Comparison of ENCODE assay signal across 13 cellular contexts in the genomic region with DNA sequence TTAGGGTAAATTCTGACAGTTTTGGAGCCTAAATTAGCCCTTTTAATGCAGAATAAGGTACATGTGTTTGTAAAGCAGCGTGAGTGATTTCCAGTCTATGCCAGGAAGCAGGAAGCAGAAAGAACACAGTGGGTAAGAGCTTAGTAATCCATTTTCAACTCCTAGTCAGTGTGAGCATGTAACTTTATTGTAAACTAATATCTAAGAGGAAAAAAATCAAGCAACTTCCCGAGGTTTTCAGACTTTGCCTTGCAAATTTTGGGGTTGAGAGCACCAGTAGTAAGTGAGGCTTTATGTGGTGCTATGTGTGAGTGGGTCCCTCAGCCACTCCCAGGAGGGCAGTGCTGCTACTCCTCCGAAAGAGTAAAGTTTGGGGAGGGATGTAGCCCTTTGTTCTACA. TPM values are rescaled to one million over a fixed set of nuclear protein-coding genes. Genes with fewer than 3 reads are reported as not detected.
DNase-seq lines count a peak whose midpoint lies in the region; ATAC-seq and TF ChIP-seq lines count a peak whose summit lies in the region.
"Had no signal": no experiment of that assay in that cellular context is flagged by ENCODE, and none has a peak within 500 bp of the region (broad histone marks: within the 10 kb centered on the region; RNA-seq: fewer than 3 reads in every experiment).

No MANE protein-coding gene starts in this region.

- no peaks in the 10 kb centered on the region for H3K9me2 ChIP-seq in GM23338 (ENCODE audit: insufficient read depth)

- peaks cover 57% of the 10 kb centered on the region for H3K4me1 Mint-ChIP-seq in GM23338

- DNase-seq in GM23338 (ENCODE audit: low spot score), result no peak
- DNase-seq in WERI-Rb-1, result no peak
- peak; percentile 43 to 55 for DNase-seq in lung microvascular endothelial cell (ENCODE audit: low read depth in 2 of 2)
- DNase-seq in NCI-H2029 treated with DMSO at 0.1 percent for 48 hours (lab: John Stamatoyannopoulos, UW), result no peak
- no peak for DNase-seq in SW480 (ENCODE audit: low spot score)
- DNase-seq: activated CD4-positive, alpha-beta T cell treated with anti-CD3 and anti-CD28 coated beads for 4 hours; activated naive CD4-positive, alpha-beta T cell; lower lobe of right lung; NCI-H510A; small intestine had no signal

- H3K79me2 ChIP-seq in GM23338 (replicated peaks; ENCODE audit: insufficient read depth), result peaks cover 74% of the 10 kb centered on the region

- H3K4me2 ChIP-seq in GM23338, result no peak overlapping the region

- H3K4me3 Mint-ChIP-seq in GM23338, result no peak overlapping the region

- H3K27me3 ChIP-seq in GM23338 (ENCODE audit: insufficient read depth) (no peaks in the 10 kb centered on the region), WERI-Rb-1 (ENCODE audit: insufficient read depth, low read depth, severe bottlenecking) (no peaks in the 10 kb centered on the region)

- H3K27me3 Mint-ChIP-seq in GM23338 (ENCODE audit: insufficient read depth, low read depth, poor library complexity), result peaks cover 8% of the 10 kb centered on the region

- peaks cover 7% of the 10 kb centered on the region; the same call in 1 of the 2 replicates for H3F3A ChIP-seq in GM23338 (replicated peaks; ENCODE audit: low read depth)

- no peaks in the 10 kb centered on the region; the same call in 2 of the 3 replicates for H3K9me3 Mint-ChIP-seq in GM23338

- H3K4me1 ChIP-seq in GM23338 (ENCODE audit: insufficient read depth), result peaks cover 45% of the 10 kb centered on the region

- H4K20me1 ChIP-seq in GM23338 (replicated peaks; ENCODE audit: insufficient read depth), result peaks cover 3% of the 10 kb centered on the region; the same call in 1 of the 2 replicates

- H3K36me3 Mint-ChIP-seq in GM23338 (ENCODE audit: low read depth), result no peaks in the 10 kb centered on the region

- H3K27ac ChIP-seq in GM23338 (ENCODE audit: low read depth), result peak overlapping the region; percentile 52; the same call in 1 of the 2 replicates
- peak overlapping the region; percentile 36; the same call in 1 of the 2 replicates for H3K27ac ChIP-seq in WERI-Rb-1
- H3K27ac ChIP-seq in temporal lobe (ENCODE audit: low read depth, low read length), result peak overlapping the region; percentile 97
- H3K27ac ChIP-seq: lower lobe of right lung, SK-N-MC had no signal

- ATAC-seq in GM23338 (no peak), HG03460 (IDR thresholded peaks at IDR 0.05; ENCODE audit: unreplicated experiment) (no peak)
- ATAC-seq: lower lobe of right lung had no signal

- H2AFZ ChIP-seq in GM23338, result no peak overlapping the region

- H3K4me3 ChIP-seq in GM23338 (no peak overlapping the region), WERI-Rb-1 (ENCODE audit: low read depth, low read length) (no peak overlapping the region)
- H3K4me3 ChIP-seq: lower lobe of right lung, SK-N-MC had no signal

- no peak for TF ChIP-seq CTCF in GM23338 (conservative IDR thresholded peaks at IDR 0.05; ENCODE audit: low read depth in 2 of 2)
- no peak for TF ChIP-seq CTCF in WERI-Rb-1 (IDR thresholded peaks at IDR 0.05; ENCODE audit: low read depth, low read length)

- no peaks in the 10 kb centered on the region for H3K9me3 ChIP-seq in WERI-Rb-1 (ENCODE audit: severe bottlenecking)
- H3K9me3 ChIP-seq: lower lobe of right lung had no signal

- H3K36me3 ChIP-seq in GM23338 (ENCODE audit: insufficient read depth) (no peaks in the 10 kb centered on the region), WERI-Rb-1 (peaks cover 7% of the 10 kb centered on the region; the same call in 1 of the 2 replicates)

- H3K27ac Mint-ChIP-seq in GM23338, result no peak overlapping the region

TF ChIP-seq in GM23338, 12 proteins besides CTCF, POLR2A, EP300 and RAD21 (continues in another document):
- TF ChIP-seq CREB1 (CRISPR knock-in tag; IDR thresholded peaks at IDR 0.05; ENCODE audit: low read depth) (no peak), ZNF462 (CRISPR knock-in tag; IDR thresholded peaks at IDR 0.05) (no peak), JUNB (IDR thresholded peaks at IDR 0.05; ENCODE audit: unreplicated experiment) (no peak), ETS1 (IDR thresholded peaks at IDR 0.05) (no peak)

RNA-seq across cellular contexts. Expression of gene CIPC, which starts 2.9 kb away (rescaled TPM):
- 33.7 and 36.9 TPM in 2 replicates for total RNA-seq in GM23338 (2014; rRNA removed; shearing (Covaris generic))
- 7.3 and 8.1 TPM in 2 replicates for polyA plus RNA-seq in GM23338 (2016; fragmentation: Nextera tagmentation; extraction: Ambion mirVana)
- total RNA-seq in lung microvascular endothelial cell (7.0 and 9.5 TPM in 2 replicates), temporal lobe (34.9 TPM)

RNA-seq across cellular contexts. Expression of gene ZDHHC22, which starts 40.6 kb away (rescaled TPM):
- total RNA-seq in GM23338 (2014; rRNA removed; shearing (Covaris generic)), result 29.3 and 32.1 TPM in 2 replicates
- polyA plus RNA-seq in GM23338 (2016; fragmentation: Nextera tagmentation; extraction: Ambion mirVana), result 14.7 and 17.6 TPM in 2 replicates
- total RNA-seq in lung microvascular endothelial cell (under 0.01 TPM in 1 of 2 replicates, not detected in the other), temporal lobe (9.8 TPM)
- total RNA-seq: lower lobe of right lung had no signal

Comparison
In these comparisons a context has a peak if more than half of its experiments do, and no peak if none do; other contexts are left out.
1. DNase-seq: peak in lung microvascular endothelial cell (2 of 2); none in GM23338 (single experiment), WERI-Rb-1 (single experiment), NCI-H2029 treated with DMSO at 0.1 percent for 48 hours (single experiment) and SW480 (single experiment).
2. H3K27ac ChIP-seq: peak in every context shown above with its lines; median percentile 97 in temporal lobe; 52 in GM23338; 36 in WERI-Rb-1.
3. RNA of gene ZDHHC22, which starts 40.6 kb away (total RNA-seq): 29.3 to 32.1 TPM in GM23338 and 9.8 TPM in temporal lobe (single experiment); under 0.01 TPM in lung microvascular endothelial cell; every median in the first group is over 10 times any median in the second.